Comparison of ENCODE assay signal across 22 cellular contexts in the genomic region with DNA sequence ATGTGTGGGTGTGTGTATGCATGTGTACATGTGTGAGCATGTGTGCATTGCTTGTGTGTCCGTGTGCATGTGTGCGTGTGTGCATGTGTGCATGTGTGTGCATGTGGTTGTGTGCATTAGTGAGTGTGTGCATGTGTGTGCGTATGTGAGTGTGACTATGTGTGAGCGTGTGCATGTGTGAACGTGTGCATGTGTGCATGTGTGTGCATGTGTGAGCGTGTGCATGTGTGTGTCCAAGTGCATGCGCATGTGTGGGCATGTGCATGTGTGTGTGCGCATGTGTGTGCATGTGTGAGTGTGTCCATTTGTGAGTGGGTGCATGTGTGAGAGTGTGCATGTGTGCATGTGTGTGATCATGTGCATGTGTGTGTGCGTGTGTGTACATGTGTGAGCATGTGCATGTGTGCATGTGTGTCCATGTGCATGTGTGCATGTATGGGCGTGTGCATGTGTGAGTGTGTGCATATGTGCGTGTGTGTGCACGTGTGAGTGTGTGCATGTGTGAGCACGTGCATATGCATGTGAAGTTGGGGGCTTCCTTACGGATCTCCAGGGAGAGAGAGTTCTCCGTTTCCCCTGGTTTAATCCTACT.
"Had no signal": no experiment of that assay in that cellular context is flagged by ENCODE, and none has a peak within 500 bp of the region (broad histone marks: within the 10 kb centered on the region; RNA-seq: fewer than 3 reads in every experiment).

No MANE protein-coding gene starts in this region.

- ATAC-seq: activated CD8-positive, alpha-beta memory T cell treated with anti-CD3 and anti-CD28 coated beads, Interleukin-2, amount 10 ng/mL, durations not matched to agents 7 days and 5 days; activated CD8-positive, alpha-beta T cell treated with anti-CD3 and anti-CD28 coated beads for 36 hours; esophagus mucosa; left lung; naive thymus-derived CD4-positive, alpha-beta T cell; T-helper 17 cell had no signal

- H3K4me1 Mint-ChIP-seq: activated CD4-positive, alpha-beta T cell treated with anti-CD3 and anti-CD28 coated beads, Interleukin-2, amount 10 ng/mL, durations not matched to agents 24 days and 14 days; activated CD8-positive, alpha-beta memory T cell treated with anti-CD3 and anti-CD28 coated beads, Interleukin-2, amount 10 ng/mL, durations not matched to agents 7 days and 5 days; activated naive CD4-positive, alpha-beta T cell treated with anti-CD3 and anti-CD28 coated beads, Interleukin-2, amount 50 U/mL, for 24 hours; T-helper 17 cell had no signal

- H3K9me3 ChIP-seq: left lung, prostate gland, thoracic aorta, upper lobe of left lung had no signal

- H3K4me3 Mint-ChIP-seq: activated CD4-positive, alpha-beta T cell treated with anti-CD3 and anti-CD28 coated beads, Interleukin-2, amount 10 ng/mL, durations not matched to agents 24 days and 14 days; activated CD8-positive, alpha-beta memory T cell treated with anti-CD3 and anti-CD28 coated beads, Interleukin-2, amount 10 ng/mL, durations not matched to agents 7 days and 5 days; activated CD8-positive, alpha-beta T cell treated with anti-CD3 and anti-CD28 coated beads for 36 hours; activated naive CD4-positive, alpha-beta T cell treated with anti-CD3 and anti-CD28 coated beads, Interleukin-2, amount 50 U/mL, for 24 hours; activated T-helper 1 cell treated with anti-CD3 and anti-CD28 coated beads, Interleukin-12 subunit alpha, Interleukin-12 subunit beta, Interleukin-2, Interleukin-4 antibody, amounts not matched to agents 30 ng/mL and 10 ng/mL and 1 ng/mL, durations not matched to agents 14 hours and 24 hours and 36 hours; dendritic cell treated with granulocyte-macrophage colony-stimulating factor and Interleukin-4, amounts not matched to agents 40 ng/mL and 50 ng/mL, for 4 days; T-helper 17 cell had no signal

- DNase-seq: activated CD4-positive, alpha-beta T cell treated with anti-CD3 and anti-CD28 coated beads, Interleukin-2, amount 10 ng/mL, durations not matched to agents 24 days and 14 days; activated CD4-positive, CD25-positive, alpha-beta regulatory T cell; activated CD8-positive, alpha-beta memory T cell treated with anti-CD3 and anti-CD28 coated beads, Interleukin-2, amount 10 ng/mL, durations not matched to agents 7 days and 5 days; activated CD8-positive, alpha-beta T cell treated with anti-CD3 and anti-CD28 coated beads for 36 hours; activated gamma-delta T cell; anterior cingulate cortex; brain microvascular endothelial cell; caudate nucleus; effector CD4-positive, alpha-beta T cell; foreskin melanocyte; left lung; naive thymus-derived CD4-positive, alpha-beta T cell; SW 1271; T-helper 17 cell; upper lobe of left lung had no signal

- H3K4me3 ChIP-seq: left lung, lung, prostate gland, thoracic aorta, upper lobe of left lung had no signal

- H3K27me3 Mint-ChIP-seq: activated CD4-positive, alpha-beta T cell treated with anti-CD3 and anti-CD28 coated beads, Interleukin-2, amount 10 ng/mL, durations not matched to agents 24 days and 14 days; activated CD8-positive, alpha-beta memory T cell treated with anti-CD3 and anti-CD28 coated beads, Interleukin-2, amount 10 ng/mL, durations not matched to agents 7 days and 5 days; activated CD8-positive, alpha-beta T cell treated with anti-CD3 and anti-CD28 coated beads for 36 hours; activated naive CD4-positive, alpha-beta T cell treated with anti-CD3 and anti-CD28 coated beads, Interleukin-2, amount 50 U/mL, for 24 hours had no signal

- H3K9me3 Mint-ChIP-seq: activated naive CD4-positive, alpha-beta T cell treated with anti-CD3 and anti-CD28 coated beads, Interleukin-2, amount 50 U/mL, for 24 hours had no signal

- H3K27ac Mint-ChIP-seq: activated CD4-positive, alpha-beta T cell treated with anti-CD3 and anti-CD28 coated beads, Interleukin-2, amount 10 ng/mL, durations not matched to agents 24 days and 14 days; activated CD8-positive, alpha-beta memory T cell treated with anti-CD3 and anti-CD28 coated beads, Interleukin-2, amount 10 ng/mL, durations not matched to agents 7 days and 5 days; activated CD8-positive, alpha-beta T cell treated with anti-CD3 and anti-CD28 coated beads for 36 hours; activated naive CD4-positive, alpha-beta T cell treated with anti-CD3 and anti-CD28 coated beads, Interleukin-2, amount 50 U/mL, for 24 hours; activated T-helper 1 cell treated with anti-CD3 and anti-CD28 coated beads, Interleukin-12 subunit alpha, Interleukin-12 subunit beta, Interleukin-2, Interleukin-4 antibody, amounts not matched to agents 30 ng/mL and 10 ng/mL and 1 ng/mL, durations not matched to agents 14 hours and 24 hours and 36 hours; dendritic cell treated with granulocyte-macrophage colony-stimulating factor and Interleukin-4, amounts not matched to agents 40 ng/mL and 50 ng/mL, for 4 days; T-helper 17 cell had no signal

- H3K4me1 ChIP-seq: left lung, prostate gland had no signal

- H3K27ac ChIP-seq: brain microvascular endothelial cell, left lung, prostate gland, thoracic aorta, upper lobe of left lung had no signal

- H3K27me3 ChIP-seq: upper lobe of left lung had no signal

- H3K36me3 Mint-ChIP-seq: activated naive CD4-positive, alpha-beta T cell treated with anti-CD3 and anti-CD28 coated beads, Interleukin-2, amount 50 U/mL, for 24 hours; naive thymus-derived CD4-positive, alpha-beta T cell had no signal

- H3K36me3 ChIP-seq: brain microvascular endothelial cell, left lung, prostate gland, thoracic aorta, upper lobe of left lung had no signal
